ENCODE assay signal across 1 cellular context in the genomic region with DNA sequence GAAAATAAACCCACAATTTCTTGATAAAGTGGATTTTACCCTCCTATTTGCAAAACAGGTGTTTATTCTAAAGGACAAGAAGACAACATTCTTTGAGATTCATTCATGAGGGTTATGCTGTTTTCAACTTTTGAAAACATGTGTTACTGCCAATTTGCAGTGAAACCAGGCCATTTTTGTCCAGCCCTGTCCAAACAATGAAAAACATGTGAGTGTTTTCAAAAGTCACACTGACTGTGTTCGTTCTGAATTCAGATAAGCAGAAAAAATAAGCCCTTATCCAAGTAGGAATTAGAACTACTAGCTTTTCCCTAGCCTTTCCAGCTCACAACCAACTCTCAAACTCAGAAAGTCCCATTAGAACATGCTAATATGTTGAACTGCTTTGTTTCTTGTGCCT.
TF ChIP-seq lines count a peak whose summit lies in the region.

No MANE protein-coding gene starts in this region.

TF ChIP-seq in IMR-90, 13 proteins besides CTCF, POLR2A, EP300 and RAD21:
- no peak for TF ChIP-seq RFX5 (IDR thresholded peaks at IDR 0.05; ENCODE audit: low read depth, low read length)
- no peak for TF ChIP-seq NFE2L2 (IDR thresholded peaks at IDR 0.05; ENCODE audit: low read depth, low read length)
- TF ChIP-seq SMC3 (IDR thresholded peaks at IDR 0.05; ENCODE audit: low read depth, low read length), result no peak
- TF ChIP-seq CHD1 (IDR thresholded peaks at IDR 0.05; ENCODE audit: low read depth, low read length), result no peak
- no peak for TF ChIP-seq MXI1 (IDR thresholded peaks at IDR 0.05; ENCODE audit: borderline replicate concordance, low read depth, low read length)
